Comparison of ENCODE assay signal across 28 cellular contexts in genomic region chr18:73668051-73668450, GRCh38.
"Had no signal": no experiment of that assay in that cellular context is flagged by ENCODE, and none has a peak within 500 bp of the region (broad histone marks: within the 10 kb centered on the region; RNA-seq: fewer than 3 reads in every experiment).

No MANE protein-coding gene starts in this region.

- H3K27me3 Mint-ChIP-seq: dendritic cell treated with granulocyte-macrophage colony-stimulating factor and Interleukin-4, amounts not matched to agents 40 ng/mL and 50 ng/mL, for 4 days; effector memory CD8-positive, alpha-beta T cell; naive B cell had no signal

- H3K27me3 ChIP-seq: esophagus squamous epithelium, gastrocnemius medialis, heart right ventricle, left lung had no signal

- H3K4me1 Mint-ChIP-seq: endodermal cell; naive B cell; naive thymus-derived CD8-positive, alpha-beta T cell had no signal

- H3K4me3 Mint-ChIP-seq: dendritic cell treated with granulocyte-macrophage colony-stimulating factor and Interleukin-4, amounts not matched to agents 40 ng/mL and 50 ng/mL, for 4 days; effector memory CD8-positive, alpha-beta T cell; endodermal cell; mesothelial cell of epicardium; naive B cell; naive thymus-derived CD8-positive, alpha-beta T cell had no signal

- H3K4me3 ChIP-seq: esophagus squamous epithelium, gastrocnemius medialis, heart right ventricle, left lung, lower lobe of right lung, mucosa of descending colon had no signal

- H3K9me3 Mint-ChIP-seq: dendritic cell treated with granulocyte-macrophage colony-stimulating factor and Interleukin-4, amounts not matched to agents 40 ng/mL and 50 ng/mL, for 4 days; endodermal cell; mesothelial cell of epicardium had no signal

- H3K36me3 ChIP-seq: esophagus squamous epithelium, gastrocnemius medialis, heart right ventricle, left lung, lower lobe of right lung had no signal

- FAIRE-seq: endometrium, islet of Langerhans, keratinocyte had no signal

- ATAC-seq: effector memory CD8-positive, alpha-beta T cell; esophagus mucosa; gastrocnemius medialis; heart right ventricle; left cardiac atrium; left lung; left ventricle myocardium superior; lower lobe of right lung; mucosa of descending colon; naive thymus-derived CD8-positive, alpha-beta T cell had no signal

- H3K9me3 ChIP-seq: esophagus squamous epithelium, gastrocnemius medialis, left lung, lower lobe of right lung, mucosa of descending colon had no signal

- H3K27ac ChIP-seq: epithelial cell of prostate, esophagus squamous epithelium, gastrocnemius medialis, heart right ventricle, left lung, lower lobe of right lung had no signal

- DNase-seq: cortex of kidney; effector CD8-positive, alpha-beta T cell; effector memory CD8-positive, alpha-beta T cell; endodermal cell; erythroblast; esophagus squamous epithelium; foreskin fibroblast; foreskin melanocyte; gastrocnemius medialis; glutamatergic neuron; head of caudate nucleus; heart right ventricle; hippocampal formation; left cardiac atrium; left lung; left ventricle myocardium superior; lower lobe of right lung; mesenchymal stem cell; mucosa of descending colon; naive B cell; naive thymus-derived CD8-positive, alpha-beta T cell had no signal

- H3K36me3 Mint-ChIP-seq: mesothelial cell of epicardium; naive B cell; naive thymus-derived CD8-positive, alpha-beta T cell had no signal

- H3K27ac Mint-ChIP-seq: dendritic cell treated with granulocyte-macrophage colony-stimulating factor and Interleukin-4, amounts not matched to agents 40 ng/mL and 50 ng/mL, for 4 days; effector memory CD8-positive, alpha-beta T cell; endodermal cell; mesothelial cell of epicardium; naive B cell; naive thymus-derived CD8-positive, alpha-beta T cell had no signal

- H3K4me1 ChIP-seq: esophagus squamous epithelium, gastrocnemius medialis, heart right ventricle, left lung, lower lobe of right lung had no signal
